3 cellular contexts compared by ENCODE assay signal in the genomic region with DNA sequence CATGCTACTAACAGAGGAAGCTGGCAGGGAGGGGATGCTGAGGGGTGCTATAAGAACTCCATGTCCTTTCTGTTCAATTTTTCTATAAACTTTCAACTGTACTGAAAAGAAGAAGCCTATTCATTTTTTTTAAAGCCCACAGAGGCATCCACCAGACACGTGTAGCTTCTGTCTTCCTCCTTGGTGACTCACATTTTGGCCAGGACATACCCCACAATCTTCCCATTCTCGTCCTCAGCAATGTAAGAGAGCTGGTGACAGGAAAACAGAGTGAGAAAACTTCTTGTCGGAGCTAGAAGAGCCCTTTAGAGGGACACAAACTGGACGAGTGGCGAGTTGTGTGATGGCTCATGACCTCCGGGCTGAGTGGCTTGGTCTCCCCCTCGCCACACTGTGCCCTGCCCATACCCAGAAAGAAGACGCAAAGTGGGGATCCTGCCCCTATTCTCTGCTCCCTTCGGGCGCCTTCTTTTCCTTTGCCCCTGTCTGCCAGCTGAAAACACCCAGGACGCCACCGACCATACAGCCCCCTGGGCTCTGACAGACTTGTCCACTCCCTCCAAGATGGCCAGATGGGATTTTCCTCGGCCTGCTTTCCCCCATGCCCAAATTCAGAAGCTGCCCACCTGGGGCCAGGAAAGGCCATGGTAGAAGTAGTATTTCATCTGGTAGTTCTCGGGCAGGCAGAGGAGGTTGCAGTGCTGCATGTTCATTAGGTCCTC.
TF ChIP-seq lines count a peak whose summit lies in the region.

No MANE protein-coding gene starts in this region.

TF ChIP-seq in A549, 52 proteins besides CTCF, POLR2A, EP300 and RAD21 (continues in another document):
- TF ChIP-seq HOXB13 (CRISPR knock-in tag; IDR thresholded peaks at IDR 0.05; ENCODE audit: low read depth), result no peak
- TF ChIP-seq KDM5A (IDR thresholded peaks at IDR 0.05), result no peak
- no peak for TF ChIP-seq FOSB (CRISPR knock-in tag; IDR thresholded peaks at IDR 0.05)
- no peak for TF ChIP-seq ELK1 (IDR thresholded peaks at IDR 0.05; ENCODE audit: low read depth, low read length)
- TF ChIP-seq TFCP2L1 (CRISPR knock-in tag; IDR thresholded peaks at IDR 0.05), result no peak
- TF ChIP-seq NR3C1 (IDR thresholded peaks at IDR 0.05), result no peak
- TF ChIP-seq CHD2 (IDR thresholded peaks at IDR 0.05; ENCODE audit: low read length, partially characterized antibody), result no peak
- TF ChIP-seq FOXS1 (CRISPR knock-in tag; IDR thresholded peaks at IDR 0.05), result no peak
- no peak for TF ChIP-seq RARB (CRISPR knock-in tag; IDR thresholded peaks at IDR 0.05)
- TF ChIP-seq, protein P1, sequence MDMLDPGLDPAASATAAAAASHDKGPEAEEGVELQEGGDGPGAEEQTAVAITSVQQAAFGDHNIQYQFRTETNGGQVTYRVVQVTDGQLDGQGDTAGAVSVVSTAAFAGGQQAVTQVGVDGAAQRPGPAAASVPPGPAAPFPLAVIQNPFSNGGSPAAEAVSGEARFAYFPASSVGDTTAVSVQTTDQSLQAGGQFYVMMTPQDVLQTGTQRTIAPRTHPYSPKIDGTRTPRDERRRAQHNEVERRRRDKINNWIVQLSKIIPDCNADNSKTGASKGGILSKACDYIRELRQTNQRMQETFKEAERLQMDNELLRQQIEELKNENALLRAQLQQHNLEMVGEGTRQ (IDR thresholded peaks at IDR 0.05), result no peak
- no peak for TF ChIP-seq HOXA7 (CRISPR knock-in tag; IDR thresholded peaks at IDR 0.05)
- no peak for TF ChIP-seq JUN (IDR thresholded peaks at IDR 0.05)
- TF ChIP-seq POLR2AphosphoS2 (conservative IDR thresholded peaks at IDR 0.05; ENCODE audit: low read length), result no peak
- TF ChIP-seq, protein P2, sequence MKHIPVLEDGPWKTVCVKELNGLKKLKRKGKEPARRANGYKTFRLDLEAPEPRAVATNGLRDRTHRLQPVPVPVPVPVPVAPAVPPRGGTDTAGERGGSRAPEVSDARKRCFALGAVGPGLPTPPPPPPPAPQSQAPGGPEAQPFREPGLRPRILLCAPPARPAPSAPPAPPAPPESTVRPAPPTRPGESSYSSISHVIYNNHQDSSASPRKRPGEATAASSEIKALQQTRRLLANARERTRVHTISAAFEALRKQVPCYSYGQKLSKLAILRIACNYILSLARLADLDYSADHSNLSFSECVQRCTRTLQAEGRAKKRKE (CRISPR knock-in tag; IDR thresholded peaks at IDR 0.05; ENCODE audit: low read depth), result no peak

TF ChIP-seq in HEK293, 187 proteins besides CTCF, POLR2A, EP300 and RAD21:
- TF ChIP-seq ZNF16 (tag by site-specific recombination; IDR thresholded peaks at IDR 0.05; ENCODE audit: low read depth), result no peak
- no peak for TF ChIP-seq ZNF513 (tag by site-specific recombination; IDR thresholded peaks at IDR 0.05)
- TF ChIP-seq, protein P3, sequence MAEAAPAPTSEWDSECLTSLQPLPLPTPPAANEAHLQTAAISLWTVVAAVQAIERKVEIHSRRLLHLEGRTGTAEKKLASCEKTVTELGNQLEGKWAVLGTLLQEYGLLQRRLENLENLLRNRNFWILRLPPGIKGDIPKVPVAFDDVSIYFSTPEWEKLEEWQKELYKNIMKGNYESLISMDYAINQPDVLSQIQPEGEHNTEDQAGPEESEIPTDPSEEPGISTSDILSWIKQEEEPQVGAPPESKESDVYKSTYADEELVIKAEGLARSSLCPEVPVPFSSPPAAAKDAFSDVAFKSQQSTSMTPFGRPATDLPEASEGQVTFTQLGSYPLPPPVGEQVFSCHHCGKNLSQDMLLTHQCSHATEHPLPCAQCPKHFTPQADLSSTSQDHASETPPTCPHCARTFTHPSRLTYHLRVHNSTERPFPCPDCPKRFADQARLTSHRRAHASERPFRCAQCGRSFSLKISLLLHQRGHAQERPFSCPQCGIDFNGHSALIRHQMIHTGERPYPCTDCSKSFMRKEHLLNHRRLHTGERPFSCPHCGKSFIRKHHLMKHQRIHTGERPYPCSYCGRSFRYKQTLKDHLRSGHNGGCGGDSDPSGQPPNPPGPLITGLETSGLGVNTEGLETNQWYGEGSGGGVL (tag by site-specific recombination; IDR thresholded peaks at IDR 0.05), result no peak
TF ChIP-seq in HEK293: peak in this region for 0.

TF ChIP-seq in GM12878, 131 proteins besides CTCF, POLR2A, EP300 and RAD21:
- TF ChIP-seq, protein P4, sequence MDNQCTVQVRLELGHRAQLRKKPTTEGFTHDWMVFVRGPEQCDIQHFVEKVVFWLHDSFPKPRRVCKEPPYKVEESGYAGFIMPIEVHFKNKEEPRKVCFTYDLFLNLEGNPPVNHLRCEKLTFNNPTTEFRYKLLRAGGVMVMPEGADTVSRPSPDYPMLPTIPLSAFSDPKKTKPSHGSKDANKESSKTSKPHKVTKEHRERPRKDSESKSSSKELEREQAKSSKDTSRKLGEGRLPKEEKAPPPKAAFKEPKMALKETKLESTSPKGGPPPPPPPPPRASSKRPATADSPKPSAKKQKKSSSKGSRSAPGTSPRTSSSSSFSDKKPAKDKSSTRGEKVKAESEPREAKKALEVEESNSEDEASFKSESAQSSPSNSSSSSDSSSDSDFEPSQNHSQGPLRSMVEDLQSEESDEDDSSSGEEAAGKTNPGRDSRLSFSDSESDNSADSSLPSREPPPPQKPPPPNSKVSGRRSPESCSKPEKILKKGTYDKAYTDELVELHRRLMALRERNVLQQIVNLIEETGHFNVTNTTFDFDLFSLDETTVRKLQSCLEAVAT (IDR thresholded peaks at IDR 0.05), result no peak
- TF ChIP-seq STAT3 (IDR thresholded peaks at IDR 0.05; ENCODE audit: low read depth, low read length), result no peak
- no peak for TF ChIP-seq PAX5 (IDR thresholded peaks at IDR 0.05; ENCODE audit: borderline replicate concordance, low read depth, low read length)
- no peak for TF ChIP-seq TBL1XR1 (IDR thresholded peaks at IDR 0.05; ENCODE audit: low read depth, low read length)
- no peak for TF ChIP-seq NFIC (IDR thresholded peaks at IDR 0.05; ENCODE audit: low read depth, low read length)
- no peak for TF ChIP-seq JUNB (IDR thresholded peaks at IDR 0.05)
- TF ChIP-seq, protein P5, sequence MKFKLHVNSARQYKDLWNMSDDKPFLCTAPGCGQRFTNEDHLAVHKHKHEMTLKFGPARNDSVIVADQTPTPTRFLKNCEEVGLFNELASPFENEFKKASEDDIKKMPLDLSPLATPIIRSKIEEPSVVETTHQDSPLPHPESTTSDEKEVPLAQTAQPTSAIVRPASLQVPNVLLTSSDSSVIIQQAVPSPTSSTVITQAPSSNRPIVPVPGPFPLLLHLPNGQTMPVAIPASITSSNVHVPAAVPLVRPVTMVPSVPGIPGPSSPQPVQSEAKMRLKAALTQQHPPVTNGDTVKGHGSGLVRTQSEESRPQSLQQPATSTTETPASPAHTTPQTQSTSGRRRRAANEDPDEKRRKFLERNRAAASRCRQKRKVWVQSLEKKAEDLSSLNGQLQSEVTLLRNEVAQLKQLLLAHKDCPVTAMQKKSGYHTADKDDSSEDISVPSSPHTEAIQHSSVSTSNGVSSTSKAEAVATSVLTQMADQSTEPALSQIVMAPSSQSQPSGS (IDR thresholded peaks at IDR 0.05; ENCODE audit: low read length), result no peak
- no peak for TF ChIP-seq ZNF384 (IDR thresholded peaks at IDR 0.05; ENCODE audit: borderline replicate concordance, low read depth, low read length)
- TF ChIP-seq SRF (IDR thresholded peaks at IDR 0.05; ENCODE audit: low read depth in 2 of 2, low read length in 2 of 2), result no peak
- TF ChIP-seq BMI1 (IDR thresholded peaks at IDR 0.05; ENCODE audit: borderline replicate concordance), result no peak
- TF ChIP-seq CHD2 (IDR thresholded peaks at IDR 0.05; ENCODE audit: borderline replicate concordance, low read depth, low read length), result no peak
- no peak for TF ChIP-seq TARDBP (IDR thresholded peaks at IDR 0.05; ENCODE audit: borderline replicate concordance)
- no peak for TF ChIP-seq LARP7 (IDR thresholded peaks at IDR 0.05)
- no peak for TF ChIP-seq NFYA (IDR thresholded peaks at IDR 0.05; ENCODE audit: borderline replicate concordance, low read depth, low read length)
- TF ChIP-seq IRF5 (IDR thresholded peaks at IDR 0.05; ENCODE audit: borderline replicate concordance), result no peak
- no peak for TF ChIP-seq HCFC1 (IDR thresholded peaks at IDR 0.05; ENCODE audit: low read length)
- TF ChIP-seq PBX3 (IDR thresholded peaks at IDR 0.05; ENCODE audit: insufficient replicate concordance, low read depth, low read length), result no peak
- TF ChIP-seq RB1 (IDR thresholded peaks at IDR 0.05; ENCODE audit: borderline replicate concordance), result no peak
- no peak for TF ChIP-seq WRNIP1 (IDR thresholded peaks at IDR 0.05; ENCODE audit: borderline replicate concordance, low read depth, low read length)
- TF ChIP-seq BACH1 (IDR thresholded peaks at IDR 0.05; ENCODE audit: borderline replicate concordance), result no peak
